18 cellular contexts compared by ENCODE assay signal in the genomic region with DNA sequence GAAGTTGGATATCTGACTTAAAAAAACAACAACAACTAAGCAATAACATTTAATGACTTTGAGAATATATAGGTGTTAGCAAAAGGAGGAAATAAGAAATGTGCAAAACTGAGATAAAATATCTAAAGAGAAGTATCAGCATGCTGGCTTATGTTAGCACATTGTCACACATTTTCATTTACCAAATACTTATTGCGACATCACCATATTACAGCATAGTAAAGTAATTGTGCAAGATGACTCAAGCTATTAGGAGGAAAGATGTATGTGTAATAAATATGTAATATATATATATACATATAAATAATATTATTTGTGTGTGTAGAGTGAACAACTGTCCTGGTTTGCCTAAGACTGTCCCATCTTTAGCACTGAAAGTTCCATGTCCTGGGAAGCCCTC. TPM values are rescaled to one million over a fixed set of nuclear protein-coding genes. Genes with fewer than 3 reads are reported as not detected.
DNase-seq lines count a peak whose midpoint lies in the region; ATAC-seq and TF ChIP-seq lines count a peak whose summit lies in the region.
"Had no signal": no experiment of that assay in that cellular context is flagged by ENCODE, and none has a peak within 500 bp of the region (broad histone marks: within the 10 kb centered on the region; RNA-seq: fewer than 3 reads in every experiment).

No MANE protein-coding gene starts in this region.

- H3K27ac ChIP-seq in CD8-positive, alpha-beta T cell (ENCODE audit: low read depth, low read length), result no peak overlapping the region
- H3K27ac ChIP-seq in gastroesophageal sphincter, result no peak overlapping the region
- H3K27ac ChIP-seq in tibial artery, result no peak overlapping the region
- H3K27ac ChIP-seq: brain microvascular endothelial cell, parathyroid adenoma, WERI-Rb-1 had no signal

- H3K36me3 Mint-ChIP-seq in CD8-positive, alpha-beta T cell, result no peaks in the 10 kb centered on the region

- H3K4me1 ChIP-seq in adipocyte (ENCODE audit: control insufficient read depth, insufficient read depth, low read length) (peaks cover 40% of the 10 kb centered on the region), gastroesophageal sphincter (no peaks in the 10 kb centered on the region), tibial artery (no peaks in the 10 kb centered on the region)
- no peaks in the 10 kb centered on the region for H3K4me1 ChIP-seq in CD8-positive, alpha-beta T cell (ENCODE audit: insufficient read depth, low read length)
- H3K4me1 ChIP-seq: parathyroid adenoma had no signal

- TF ChIP-seq CTCF in fibroblast of villous mesenchyme (IDR thresholded peaks at IDR 0.05; ENCODE audit: insufficient read depth, low read depth, low read length) (no peak), gastroesophageal sphincter (IDR thresholded peaks at IDR 0.05) (no peak), tibial artery (IDR thresholded peaks at IDR 0.05) (no peak)
- TF ChIP-seq CTCF in CD8-positive, alpha-beta T cell (IDR thresholded peaks at IDR 0.05), result no peak

- H3K9me3 ChIP-seq in adipocyte (ENCODE audit: control insufficient read depth, low read length), result no peaks in the 10 kb centered on the region
- no peaks in the 10 kb centered on the region for H3K9me3 ChIP-seq in CD8-positive, alpha-beta T cell (ENCODE audit: low read length)
- H3K9me3 ChIP-seq in gastroesophageal sphincter, result no peaks in the 10 kb centered on the region
- H3K9me3 ChIP-seq in tibial artery, result no peaks in the 10 kb centered on the region

- DNase-seq in CD1c-positive myeloid dendritic cell (ENCODE audit: extremely low spot score) (peak; percentile 86), NCI-H460 (ENCODE audit: extremely low read depth, low read depth) (peak; percentile 60), adipocyte (ENCODE audit: low read depth) (peak; percentile 88), fibroblast of villous mesenchyme (ENCODE audit: low read depth) (peak; percentile 90), T1000 (lab: John Stamatoyannopoulos, UW) (no peak), tibial artery (no peak)
- no peak for DNase-seq in CD8-positive, alpha-beta T cell
- DNase-seq: activated naive CD4-positive, alpha-beta T cell treated with anti-CD3 and anti-CD28 coated beads for 36 hours; brain microvascular endothelial cell; effector CD4-positive, alpha-beta T cell; kidney; NCI-H2081; NCI-H748 treated with DMSO at 0.1 percent for 48 hours; SHP77; stimulated activated CD4-positive, alpha-beta T cell treated with anti-CD3 and anti-CD28 coated beads, Interleukin-12 subunit alpha, Interleukin-12 subunit beta, amount 100 ng/mL, for 4 hours; WERI-Rb-1 had no signal

- no peak for TF ChIP-seq POLR2A in gastroesophageal sphincter (IDR thresholded peaks at IDR 0.05)

- no peaks in the 10 kb centered on the region for H3K27me3 Mint-ChIP-seq in CD8-positive, alpha-beta T cell (ENCODE audit: low read depth)

- no peak overlapping the region for H3K4me3 Mint-ChIP-seq in CD8-positive, alpha-beta T cell
- H3K4me3 Mint-ChIP-seq: activated naive CD4-positive, alpha-beta T cell treated with anti-CD3 and anti-CD28 coated beads for 36 hours had no signal

- no peak overlapping the region for H3K27ac Mint-ChIP-seq in CD8-positive, alpha-beta T cell
- H3K27ac Mint-ChIP-seq: activated naive CD4-positive, alpha-beta T cell treated with anti-CD3 and anti-CD28 coated beads for 36 hours had no signal

- no peak for ATAC-seq in CD8-positive, alpha-beta T cell
- no peak for ATAC-seq in gastroesophageal sphincter

- H3K36me3 ChIP-seq in adipocyte (ENCODE audit: control insufficient read depth, insufficient read depth, low read length, severe bottlenecking) (peaks cover 18% of the 10 kb centered on the region), gastroesophageal sphincter (no peaks in the 10 kb centered on the region), tibial artery (no peaks in the 10 kb centered on the region)
- no peaks in the 10 kb centered on the region for H3K36me3 ChIP-seq in CD8-positive, alpha-beta T cell (ENCODE audit: insufficient read depth, low read length)
- H3K36me3 ChIP-seq: WERI-Rb-1 had no signal

- POLR2A ChIA-PET in CD8-positive, alpha-beta T cell (lab: Charles Lee), result no interaction called here

- H3K4me3 ChIP-seq in adipocyte (ENCODE audit: low read length) (no peak overlapping the region), fibroblast of villous mesenchyme (ENCODE audit: low read depth, low read length) (no peak overlapping the region), gastroesophageal sphincter (no peak overlapping the region), tibial artery (no peak overlapping the region)
- H3K4me3 ChIP-seq in CD8-positive, alpha-beta T cell (ENCODE audit: low read depth, low read length), result no peak overlapping the region

- CTCF ChIA-PET in CD8-positive, alpha-beta T cell (lab: Charles Lee), result no interaction called here

- H3K9ac ChIP-seq in adipocyte (ENCODE audit: low read length), result peak overlapping the region; percentile 96
- H3K9ac ChIP-seq: parathyroid adenoma had no signal

- no peak for TF ChIP-seq EP300 in gastroesophageal sphincter (IDR thresholded peaks at IDR 0.05)

- H3K9me3 Mint-ChIP-seq in CD8-positive, alpha-beta T cell, result no peaks in the 10 kb centered on the region
- H3K9me3 Mint-ChIP-seq: activated naive CD4-positive, alpha-beta T cell treated with anti-CD3 and anti-CD28 coated beads for 36 hours had no signal

- H3K27me3 ChIP-seq in adipocyte (replicated peaks; ENCODE audit: control insufficient read depth, insufficient read depth, low read length), result no peaks in the 10 kb centered on the region
- no peaks in the 10 kb centered on the region for H3K27me3 ChIP-seq in CD8-positive, alpha-beta T cell (ENCODE audit: insufficient read depth, low read length)
- no peaks in the 10 kb centered on the region for H3K27me3 ChIP-seq in gastroesophageal sphincter
- no peaks in the 10 kb centered on the region for H3K27me3 ChIP-seq in tibial artery
- H3K27me3 ChIP-seq: brain microvascular endothelial cell had no signal

- H3K4me1 Mint-ChIP-seq in CD8-positive, alpha-beta T cell (ENCODE audit: low read depth), result no peaks in the 10 kb centered on the region

- intact Hi-C loops in CD8-positive, alpha-beta T cell (cut with DNase I, micrococcal nuclease), result no loop called here
- intact Hi-C loops in tibial artery (cut with DNase I; ENCODE audit: low total_unique reads), result no loop called here

- WGBS in gastroesophageal sphincter (ENCODE audit: low coverage in 1 of 2), 2 donors, result 92 to 100% methylated on average over 1 of the region's 1 CpG

RNA-seq across cellular contexts. Expression of a gene that starts 9.2 kb away (rescaled TPM):
- total RNA-seq in NCI-H460 (2014; rRNA removed; shearing (Covaris generic)), result 16.1 and 23.8 TPM in 2 replicates
- 3.8 and 10.2 TPM in 2 replicates for polyA plus RNA-seq in NCI-H460 (2014; cell fraction: nucleus; rRNA removed)
- total RNA-seq in fibroblast of villous mesenchyme, result 22.5 and 47.0 TPM in 2 replicates
- total RNA-seq in CD8-positive, alpha-beta T cell, result not detected
- total RNA-seq in gastroesophageal sphincter, result 100 to 1,000 TPM in 1 of 4 donors, 1 to 10 TPM in 3; 2.0 to 140 (median 5.7) TPM
- total RNA-seq: activated naive CD4-positive, alpha-beta T cell treated with anti-CD3 and anti-CD28 coated beads for 36 hours had no signal

RNA-seq across cellular contexts. Expression of a gene that starts 57.3 kb away (rescaled TPM):
- 0.50 TPM in 1 of 2 replicates, not detected in the other for total RNA-seq in NCI-H460 (2014; rRNA removed; shearing (Covaris generic))
- 0.86 TPM in 1 of 2 replicates, not detected in the other for polyA plus RNA-seq in NCI-H460 (2014; cell fraction: nucleus; rRNA removed)
- total RNA-seq in fibroblast of villous mesenchyme, result 8.6 and 10.3 TPM in 2 replicates
- not detected for total RNA-seq in CD8-positive, alpha-beta T cell
- total RNA-seq in gastroesophageal sphincter, result 1 to 10 TPM in 3 of 4 donors, under 1 TPM in 1; 0.62 to 2.3 (median 1.7) TPM
- total RNA-seq: activated naive CD4-positive, alpha-beta T cell treated with anti-CD3 and anti-CD28 coated beads for 36 hours had no signal

Comparison
In these comparisons a context has a peak if more than half of its experiments do, and no peak if none do; other contexts are left out.
1. DNase-seq: peak in CD1c-positive myeloid dendritic cell (single experiment), NCI-H460 (single experiment), adipocyte (single experiment) and fibroblast of villous mesenchyme (single experiment); none in CD8-positive, alpha-beta T cell (0 of 7), T1000 (single experiment) and tibial artery (0 of 2).